ENCODE assay signal across 32 cellular contexts in the genomic region with DNA sequence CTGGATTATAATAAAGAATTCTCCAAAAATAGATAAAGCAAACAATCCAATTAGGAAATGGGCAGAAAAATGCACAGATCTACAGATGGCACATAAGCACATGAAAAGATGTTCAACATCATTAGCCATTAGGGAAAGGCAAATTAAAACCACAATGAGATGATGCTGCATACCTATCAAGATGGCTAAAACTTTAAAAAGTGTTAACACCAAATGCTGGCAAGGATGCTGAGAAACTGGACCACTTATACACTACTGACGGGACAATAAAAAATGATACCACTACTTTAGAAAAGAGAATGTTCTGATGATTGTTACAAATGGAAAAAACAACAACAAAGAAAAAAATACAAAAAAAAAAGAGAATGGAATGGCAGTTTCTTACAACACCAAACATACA.
"Had no signal": no experiment of that assay in that cellular context is flagged by ENCODE, and none has a peak within 500 bp of the region (broad histone marks: within the 10 kb centered on the region; RNA-seq: fewer than 3 reads in every experiment).

No MANE protein-coding gene starts in this region.

- H3K4me1 ChIP-seq: adrenal gland, ascending aorta, body of pancreas, breast epithelium had no signal

- H3K9me3 ChIP-seq: adrenal gland, ascending aorta, body of pancreas, breast epithelium had no signal

- H3K4me3 ChIP-seq: adrenal gland, ascending aorta, body of pancreas, breast epithelium, cardiac muscle cell had no signal

- H3K27me3 ChIP-seq: adrenal gland, ascending aorta, body of pancreas, brain microvascular endothelial cell, breast epithelium, cardiac muscle cell had no signal

- ATAC-seq: activated naive CD4-positive, alpha-beta T cell treated with anti-CD3 and anti-CD28 coated beads, Interleukin-2, amount 50 U/mL, for 72 hours; activated naive CD8-positive, alpha-beta T cell treated with anti-CD3 and anti-CD28 coated beads, Interleukin-2, amount 50 U/mL, for 24 hours; activated T-cell treated with anti-CD3 and anti-CD28 coated beads, Interleukin-2, amount 50 U/mL, for 4 hours; activated T-cell treated with anti-CD3 and anti-CD28 coated beads, Interleukin-2, amount 50 U/mL, for 72 hours; activated T-helper 17 cell treated with anti-CD3 and anti-CD28 coated beads, Interleukin-2, amount 50 U/mL, for 72 hours; body of pancreas had no signal

- H3K36me3 ChIP-seq: adrenal gland, brain microvascular endothelial cell, breast epithelium had no signal

- DNase-seq: activated effector memory CD4-positive, alpha-beta T cell treated with anti-CD3 and anti-CD28 coated beads, Interleukin-2, amount 50 U/mL, for 16 hours; activated effector memory CD4-positive, alpha-beta T cell treated with Interleukin-2 at 50 U/mL for 16 hours; activated gamma-delta T cell; activated gamma-delta T cell treated with Interleukin-2 at 50 U/mL for 16 hours; activated naive CD4-positive, alpha-beta T cell; activated naive CD4-positive, alpha-beta T cell treated with anti-CD3 and anti-CD28 coated beads for 36 hours; activated naive CD4-positive, alpha-beta T cell treated with anti-CD3 and anti-CD28 coated beads, Interleukin-2, amount 10 ng/mL, durations not matched to agents 7 days and 5 days; activated naive CD4-positive, alpha-beta T cell treated with anti-CD3 and anti-CD28 coated beads, Interleukin-2, amount 50 U/mL, for 16 hours; activated naive CD4-positive, alpha-beta T cell treated with Interleukin-2 at 50 U/mL for 16 hours; activated naive CD8-positive, alpha-beta T cell treated with anti-CD3 and anti-CD28 coated beads for 36 hours; activated naive CD8-positive, alpha-beta T cell treated with anti-CD3 and anti-CD28 coated beads, Interleukin-2, amount 10 ng/mL, durations not matched to agents 7 days and 5 days; activated naive CD8-positive, alpha-beta T cell treated with anti-CD3 and anti-CD28 coated beads, Interleukin-2, amount 50 U/mL, for 24 hours; activated T-cell treated with anti-CD3 and anti-CD28 coated beads, Interleukin-2, amount 50 U/mL, for 4 hours; activated T-cell treated with anti-CD3 and anti-CD28 coated beads, Interleukin-2, amount 50 U/mL, for 48 hours; activated T-cell treated with anti-CD3 and anti-CD28 coated beads, Interleukin-2, amount 50 U/mL, for 72 hours; adrenal gland; amniotic stem cell; amygdala; anterior cingulate cortex; aorta; body of pancreas; brain microvascular endothelial cell; caudate nucleus; central memory CD4-positive, alpha-beta T cell; cerebellar nuclear complex had no signal

- FAIRE-seq: bronchial epithelial cell, colon had no signal

- H3K27ac ChIP-seq: adrenal gland, ascending aorta, body of pancreas, brain microvascular endothelial cell, breast epithelium, cardiac muscle cell had no signal
